1 cellular context compared by ENCODE assay signal in genomic region chr5:302951-303350, GRCh38.
TF ChIP-seq lines count a peak whose summit lies in the region.

No MANE protein-coding gene starts in this region.

TF ChIP-seq in GM23338, 12 proteins besides CTCF, POLR2A, EP300 and RAD21 (continued from another document):
- no peak for TF ChIP-seq ZNF462 (CRISPR knock-in tag; IDR thresholded peaks at IDR 0.05)
- no peak for TF ChIP-seq EZH2 (IDR thresholded peaks at IDR 0.05; ENCODE audit: low read depth, unreplicated experiment)
